ENCODE assay signal across 1 cellular context in genomic region chr2:138501427-138502252, GRCh38.
TF ChIP-seq lines count a peak whose summit lies in the region.

Gene SPOPL, plus strand, starts transcription at chr2:138501770. Its CDS starts 48,447 bp downstream, at chr2:138550217.

TF ChIP-seq in K562, 482 proteins besides CTCF, POLR2A, EP300 and RAD21 (continued from another document and continues in another):
- TF ChIP-seq ZNF318 (IDR thresholded peaks at IDR 0.05; ENCODE audit: borderline replicate concordance in 1 of 2, low read depth in 1 of 2): no peak
- TF ChIP-seq ZNF3 (CRISPR knock-in tag; IDR thresholded peaks at IDR 0.05): no peak
- TF ChIP-seq MAFG (tag; conservative IDR thresholded peaks at IDR 0.05): no peak
- TF ChIP-seq BDP1 (IDR thresholded peaks at IDR 0.05; ENCODE audit: insufficient read depth, insufficient read length): no peak
- TF ChIP-seq ZNF785 (CRISPR knock-in tag; IDR thresholded peaks at IDR 0.05): no peak
- TF ChIP-seq GATAD2B (IDR thresholded peaks at IDR 0.05; ENCODE audit: borderline replicate concordance): peak; percentile 82; the same call in 1 of the 2 replicates
- TF ChIP-seq ATF1 (CRISPR knock-in tag; IDR thresholded peaks at IDR 0.05): no peak
- no peak for TF ChIP-seq ATF1 (tag; IDR thresholded peaks at IDR 0.05)
- no peak for TF ChIP-seq ZBTB43 (CRISPR knock-in tag; IDR thresholded peaks at IDR 0.05)
- TF ChIP-seq TEAD4 (IDR thresholded peaks at IDR 0.05; ENCODE audit: low read length): 0 out of 2 replicates have a peak, but pooled peaks have one; percentile 6
- TF ChIP-seq TEAD4 (CRISPR knock-in tag; IDR thresholded peaks at IDR 0.05; ENCODE audit: borderline replicate concordance): no peak
- no peak for TF ChIP-seq ZNF551 (CRISPR knock-in tag; IDR thresholded peaks at IDR 0.05)
- TF ChIP-seq HDAC6 (IDR thresholded peaks at IDR 0.05; ENCODE audit: low read depth, low read length): no peak
- TF ChIP-seq EHMT2 (IDR thresholded peaks at IDR 0.05): no peak
- TF ChIP-seq MBD1 (CRISPR knock-in tag; IDR thresholded peaks at IDR 0.05): no peak
- TF ChIP-seq ZNF780A (CRISPR knock-in tag; IDR thresholded peaks at IDR 0.05): no peak
- no peak for TF ChIP-seq GMEB1 (CRISPR knock-in tag; IDR thresholded peaks at IDR 0.05)
- TF ChIP-seq ZNF511 (CRISPR knock-in tag; IDR thresholded peaks at IDR 0.05): no peak
- no peak for TF ChIP-seq TCF7L2 (IDR thresholded peaks at IDR 0.05; ENCODE audit: low read depth, low read length)
- TF ChIP-seq GABPB2 (CRISPR knock-in tag; conservative IDR thresholded peaks at IDR 0.05): no peak
- TF ChIP-seq RNF219 (CRISPR knock-in tag; IDR thresholded peaks at IDR 0.05): no peak
- TF ChIP-seq ZNF274 (IDR thresholded peaks at IDR 0.05; ENCODE audit: borderline replicate concordance, low read depth, low read length): no peak
- no peak; the same call in 1 of the 2 replicates for TF ChIP-seq ZNF766 (CRISPR knock-in tag; conservative IDR thresholded peaks at IDR 0.05)
- TF ChIP-seq PRDM10 (IDR thresholded peaks at IDR 0.05; ENCODE audit: partially characterized antibody): no peak
- no peak for TF ChIP-seq ZBTB17 (CRISPR knock-in tag; IDR thresholded peaks at IDR 0.05)
- no peak for TF ChIP-seq ADNP (tag; IDR thresholded peaks at IDR 0.05)
- TF ChIP-seq CBX3 (IDR thresholded peaks at IDR 0.05; ENCODE audit: borderline replicate concordance in 1 of 2, low read length in 2 of 2): no peak
- no peak for TF ChIP-seq ZEB2 (IDR thresholded peaks at IDR 0.05)
- no peak for TF ChIP-seq ZNF609 (CRISPR knock-in tag; IDR thresholded peaks at IDR 0.05; ENCODE audit: borderline replicate concordance)
- no peak for TF ChIP-seq MLX (CRISPR knock-in tag; conservative IDR thresholded peaks at IDR 0.05)
- no peak for TF ChIP-seq POLR2AphosphoS2 (IDR thresholded peaks at IDR 0.05; ENCODE audit: low read length)
